Comparison of ENCODE assay signal across 9 cellular contexts in the genomic region with DNA sequence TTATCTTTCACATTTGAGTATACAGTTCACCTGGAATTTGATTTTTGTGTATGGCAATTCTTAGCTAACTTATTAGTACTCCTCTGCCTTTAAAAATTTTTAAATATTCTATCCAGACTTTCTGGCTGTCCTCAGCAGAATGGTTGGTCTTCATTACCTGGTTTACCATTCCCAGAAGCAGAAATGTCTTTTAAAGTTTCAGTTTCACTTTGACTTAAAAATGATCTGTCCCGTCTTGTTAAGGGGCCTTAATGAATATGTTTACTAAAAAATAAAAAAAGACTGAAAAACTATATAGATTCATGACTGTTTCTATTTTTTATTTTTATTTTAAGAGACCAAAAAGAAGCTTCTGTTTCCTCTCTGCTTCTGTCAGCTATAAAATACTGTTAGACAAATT.
A peak's percentile ranks its signal among the peaks of the same experiment; 100 is the strongest.
DNase-seq lines count a peak whose midpoint lies in the region; ATAC-seq and TF ChIP-seq lines count a peak whose summit lies in the region.
"Had no signal": no experiment of that assay in that cellular context is flagged by ENCODE, and none has a peak within 500 bp of the region (broad histone marks: within the 10 kb centered on the region; RNA-seq: fewer than 3 reads in every experiment).

No MANE protein-coding gene starts in this region.

- H3K4me1 ChIP-seq in CD8-positive, alpha-beta T cell (ENCODE audit: insufficient read depth, low read length), result peaks cover 62% of the 10 kb centered on the region
- peaks cover 15% of the 10 kb centered on the region for H3K4me1 ChIP-seq in effector memory CD4-positive, alpha-beta T cell (ENCODE audit: control insufficient read depth, insufficient read depth, low read length, poor library complexity, severe bottlenecking)
- H3K4me1 ChIP-seq in neutrophil (ENCODE audit: control insufficient read depth in 1 of 2, insufficient read depth in 1 of 2, low read depth in 1 of 2, low read length in 1 of 2) (peaks cover 15 to 24% of the 10 kb centered on the region in 2 experiments), aorta (ENCODE audit: control insufficient read depth in 1 of 2, insufficient read depth in 2 of 2, low read length in 2 of 2) (peaks cover 0 to 3% of the 10 kb centered on the region in 2 donors)

- H3K4me3 ChIP-seq in CD8-positive, alpha-beta T cell (ENCODE audit: low read depth, low read length), result peak overlapping the region; percentile 13
- H3K4me3 ChIP-seq in MG63 (peak overlapping the region; percentile 34), neutrophil (ENCODE audit: low read depth in 1 of 2, low read length in 1 of 2) (peak overlapping the region in 1 of 2 experiments; percentile 13), aorta (ENCODE audit: low read length in 2 of 2) (peak overlapping the region in 1 of 2 donors; percentile 39)
- peak overlapping the region; percentile 45 for H3K4me3 ChIP-seq in effector memory CD4-positive, alpha-beta T cell (ENCODE audit: insufficient read depth, low read depth, low read length, poor library complexity, severe bottlenecking)

- no peaks in the 10 kb centered on the region for H3K9me3 Mint-ChIP-seq in CD8-positive, alpha-beta T cell

- H3K4me3 Mint-ChIP-seq in CD8-positive, alpha-beta T cell, result peak overlapping the region; percentile 79

- no peaks in the 10 kb centered on the region for H3K9me3 ChIP-seq in CD8-positive, alpha-beta T cell (ENCODE audit: low read length)
- H3K9me3 ChIP-seq in MG63 (no peaks in the 10 kb centered on the region), neutrophil (no peaks in the 10 kb centered on the region), aorta (ENCODE audit: control insufficient read depth, low read length) (no peaks in the 10 kb centered on the region)
- H3K9me3 ChIP-seq in effector memory CD4-positive, alpha-beta T cell (ENCODE audit: control insufficient read depth, low read length), result no peaks in the 10 kb centered on the region

- POLR2A ChIA-PET in CD8-positive, alpha-beta T cell (lab: Charles Lee), result interaction anchor here (1.5 to 1.9 kb wide), 2 partner anchors 8 to 63 kb away, joined by 3 to 4 read pairs; no protein-coding TSS in a partner anchor

- H3K27me3 Mint-ChIP-seq in CD8-positive, alpha-beta T cell (ENCODE audit: low read depth), result no peaks in the 10 kb centered on the region

- no peaks in the 10 kb centered on the region for H3K27me3 ChIP-seq in CD8-positive, alpha-beta T cell (ENCODE audit: insufficient read depth, low read length)
- H3K27me3 ChIP-seq in MG63, result no peaks in the 10 kb centered on the region
- H3K27me3 ChIP-seq in effector memory CD4-positive, alpha-beta T cell (replicated peaks; ENCODE audit: control insufficient read depth, insufficient read depth, low read length, poor library complexity, severe bottlenecking), result no peaks in the 10 kb centered on the region
- H3K27me3 ChIP-seq in neutrophil, result no peaks in the 10 kb centered on the region
- no peaks in the 10 kb centered on the region for H3K27me3 ChIP-seq in aorta (ENCODE audit: control insufficient read depth in 1 of 2, insufficient read depth in 2 of 2, low read length in 1 of 2)

- no peak for TF ChIP-seq CTCF in CD8-positive, alpha-beta T cell (IDR thresholded peaks at IDR 0.05)
- no peak for TF ChIP-seq CTCF in neutrophil (IDR thresholded peaks at IDR 0.05)

- H3K27ac Mint-ChIP-seq in CD8-positive, alpha-beta T cell, result no peak overlapping the region

- no peaks in the 10 kb centered on the region for H3K36me3 ChIP-seq in CD8-positive, alpha-beta T cell (ENCODE audit: insufficient read depth, low read length)
- H3K36me3 ChIP-seq in MG63 (no peaks in the 10 kb centered on the region), neutrophil (no peaks in the 10 kb centered on the region), aorta (ENCODE audit: control insufficient read depth in 1 of 2, insufficient read depth in 2 of 2, low read length in 1 of 2) (no peaks in the 10 kb centered on the region)
- no peaks in the 10 kb centered on the region for H3K36me3 ChIP-seq in effector memory CD4-positive, alpha-beta T cell (ENCODE audit: control insufficient read depth, insufficient read depth, low read length)

- intact Hi-C loops in CD8-positive, alpha-beta T cell (cut with DNase I, micrococcal nuclease), result loop anchor here in 1 of 2 experiments (5.0 kb wide), 1 partner anchor 50 kb away; no protein-coding TSS in a partner anchor
- intact Hi-C loops in aorta (cut with DNase I), result no loop called here

- DNase-seq in CD8-positive, alpha-beta T cell, result no peak
- DNase-seq in MG63 (no peak), NCI-H146 (lab: John Stamatoyannopoulos, UW) (no peak), aorta (no peak)
- DNase-seq in effector memory CD4-positive, alpha-beta T cell, result no peak
- no peak for DNase-seq in effector CD8-positive, alpha-beta T cell (lab: John Stamatoyannopoulos, UW)
- DNase-seq: NCI-H524 had no signal

- 15 to 18% methylated on average over 1 of the region's 1 CpG for WGBS in aorta, 2 donors

- peaks cover 12% of the 10 kb centered on the region for H3K36me3 Mint-ChIP-seq in CD8-positive, alpha-beta T cell

- CTCF ChIA-PET in CD8-positive, alpha-beta T cell (lab: Charles Lee), result interaction anchor here (1.2 kb wide), 2 partner anchors 82 to 191 kb away, joined by 3 read pairs; no protein-coding TSS in a partner anchor

- H3K27ac ChIP-seq in CD8-positive, alpha-beta T cell (ENCODE audit: low read depth, low read length), result no peak overlapping the region
- peak overlapping the region; percentile 39 for H3K27ac ChIP-seq in effector memory CD4-positive, alpha-beta T cell (ENCODE audit: insufficient read depth, low read length, poor library complexity, severe bottlenecking)
- peak overlapping the region; percentile 53 for H3K27ac ChIP-seq in neutrophil
- H3K27ac ChIP-seq in aorta (ENCODE audit: low read depth in 1 of 2, low read length in 2 of 2), result no peak overlapping the region

- no peak for ATAC-seq in CD8-positive, alpha-beta T cell
- ATAC-seq in HG03457 (IDR thresholded peaks at IDR 0.05; ENCODE audit: unreplicated experiment) (no peak), aorta (ENCODE audit: low FRiP score) (no peak)

- peaks cover 81% of the 10 kb centered on the region for H3K4me1 Mint-ChIP-seq in CD8-positive, alpha-beta T cell (ENCODE audit: low read depth)

Comparison
In these comparisons a context has a peak if more than half of its experiments do, and no peak if none do; other contexts are left out.
1. H3K27ac ChIP-seq: peak in effector memory CD4-positive, alpha-beta T cell (single experiment) and neutrophil (single experiment); none in CD8-positive, alpha-beta T cell (single experiment) and aorta (0 of 2).